In the genomic region with DNA sequence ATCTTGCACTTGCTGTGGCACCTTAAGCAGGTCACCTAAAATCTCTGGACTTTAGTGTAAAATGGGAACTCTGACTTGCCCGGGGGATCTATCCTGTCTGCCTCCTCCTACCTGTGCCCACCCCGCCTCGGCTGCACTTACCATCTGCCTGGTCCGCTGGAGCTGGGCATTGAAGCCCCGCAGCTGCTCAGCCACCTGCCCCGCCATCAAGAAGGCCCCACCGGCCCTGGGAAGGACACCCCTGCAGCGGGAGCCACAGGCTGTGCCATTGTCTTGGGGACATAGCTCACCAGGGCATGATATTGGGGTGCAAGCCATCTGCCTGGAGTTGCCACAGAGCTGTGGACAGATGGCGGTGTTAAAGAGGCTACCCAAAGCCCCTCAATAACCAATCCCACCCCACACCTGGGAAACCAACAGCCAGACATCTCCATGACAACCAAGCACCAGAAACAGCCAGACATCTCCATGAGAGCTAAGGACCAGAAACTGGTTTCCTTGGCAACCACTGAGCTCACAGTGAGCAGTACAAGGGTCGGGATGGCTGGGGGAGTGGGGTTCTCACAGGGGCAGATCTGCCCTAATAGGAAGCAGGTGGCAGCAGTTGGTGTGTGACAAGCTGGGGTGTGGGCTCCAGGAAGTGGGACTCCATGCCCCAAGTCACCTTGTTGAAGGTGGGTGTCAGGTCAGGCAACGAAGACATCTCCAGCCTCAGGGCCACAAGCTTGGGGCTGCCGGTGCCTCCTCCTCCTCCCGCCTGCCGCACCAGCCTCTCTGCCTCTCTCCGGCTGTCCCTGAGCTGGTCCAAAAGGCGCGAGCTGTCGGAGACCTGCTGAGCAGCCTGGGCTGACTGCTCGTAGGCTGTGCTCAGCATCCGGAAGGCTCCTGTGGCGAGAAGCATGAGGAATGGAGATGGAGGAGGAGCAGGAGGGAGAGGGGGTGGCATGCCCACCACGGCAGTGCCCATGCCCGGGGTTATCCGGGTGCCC, we compare ENCODE assay signal across 21 cellular contexts. TPM values are rescaled to one million over a fixed set of nuclear protein-coding genes. Genes with fewer than 3 reads are reported as not detected.
DNase-seq lines count a peak whose midpoint lies in the region; ATAC-seq and TF ChIP-seq lines count a peak whose summit lies in the region.
"Had no signal": no experiment of that assay in that cellular context is flagged by ENCODE, and none has a peak within 500 bp of the region (broad histone marks: within the 10 kb centered on the region; RNA-seq: fewer than 3 reads in every experiment).

No MANE protein-coding gene starts in this region.

- POLR2A ChIA-PET in SK-N-SH (lab: Yijun Ruan, JAX): no interaction called here
- POLR2A ChIA-PET in PC-3 (lab: Charles Lee; ENCODE audit: unreplicated experiment): no interaction called here
- POLR2A ChIA-PET in CD8-positive, alpha-beta T cell (lab: Charles Lee): no interaction called here

- H3K4me3 ChIP-seq in SK-N-SH (ENCODE audit: low read depth in 2 of 2, low read length in 1 of 2) (no peak overlapping the region), PC-3 (ENCODE audit: low read length) (no peak overlapping the region), dorsolateral prefrontal cortex (peak overlapping the region in 2 of 59 donors; percentile 5 to 19), gastrocnemius medialis (no peak overlapping the region)
- H3K4me3 ChIP-seq in CD8-positive, alpha-beta T cell (ENCODE audit: low read depth, low read length): no peak overlapping the region
- H3K4me3 ChIP-seq: GM12878 had no signal

- H3K27me3 Mint-ChIP-seq in CD8-positive, alpha-beta T cell (ENCODE audit: low read depth): peaks cover 2% of the 10 kb centered on the region
- H3K27me3 Mint-ChIP-seq: CD4-positive, alpha-beta memory T cell had no signal

- no peak overlapping the region for H2AFZ ChIP-seq in SK-N-SH (ENCODE audit: low read depth)
- no peak overlapping the region for H2AFZ ChIP-seq in PC-3 (ENCODE audit: low read length)

- no peaks in the 10 kb centered on the region for H3K79me2 ChIP-seq in SK-N-SH (ENCODE audit: insufficient read depth)
- no peaks in the 10 kb centered on the region; the same call in 1 of the 2 replicates for H3K79me2 ChIP-seq in PC-3 (ENCODE audit: low read length)

- H3K9me3 Mint-ChIP-seq in CD8-positive, alpha-beta T cell: no peaks in the 10 kb centered on the region
- H3K9me3 Mint-ChIP-seq: IgD-negative memory B cell had no signal

- H3K9me3 ChIP-seq in SK-N-SH (no peaks in the 10 kb centered on the region), PC-3 (ENCODE audit: low read length) (no peaks in the 10 kb centered on the region), gastrocnemius medialis (no peaks in the 10 kb centered on the region)
- H3K9me3 ChIP-seq in CD8-positive, alpha-beta T cell (ENCODE audit: low read length): no peaks in the 10 kb centered on the region
- H3K9me3 ChIP-seq: BE2C had no signal

- TSS peak; percentile 49 for BruUV-seq in PC-3 (replicated peaks; lab: Mats Ljungman, UMichigan)

- CTCF ChIA-PET in SK-N-SH (lab: Yijun Ruan, JAX): interaction anchor here (0.6 to 6.2 kb wide), 9 partner anchors 11 to 54 kb away, joined by 3 to 62 read pairs (median 4); no protein-coding TSS in a partner anchor
- CTCF ChIA-PET in PC-3 (lab: Charles Lee): interaction anchor here (1.2 kb wide), 1 partner anchor 32 kb away, joined by 3 read pairs; no protein-coding TSS in a partner anchor
- CTCF ChIA-PET in CD8-positive, alpha-beta T cell (lab: Charles Lee): interaction anchor here (1.2 to 2.2 kb wide), 3 partner anchors 27 to 70 kb away, joined by 3 to 7 read pairs (median 3); no protein-coding TSS in a partner anchor

- in situ Hi-C loops in gastrocnemius medialis (cut with MboI; ENCODE audit: low sequenced_read_pairs in 4 of 4): loop anchor here in 1 of 4 donors (10.0 kb wide), 1 partner anchor 58 kb away; no protein-coding TSS in a partner anchor

- H3K9ac ChIP-seq in SK-N-SH (no peak overlapping the region), PC-3 (ENCODE audit: low read length) (no peak overlapping the region)

- H3F3A ChIP-seq in SK-N-SH (replicated peaks; ENCODE audit: insufficient read depth): no peaks in the 10 kb centered on the region
- peaks cover 13% of the 10 kb centered on the region for H3F3A ChIP-seq in PC-3 (ENCODE audit: low read length, unreplicated experiment)

- no peak for TF ChIP-seq RAD21 in SK-N-SH (IDR thresholded peaks at IDR 0.05; ENCODE audit: low read length)

- H3K4me2 ChIP-seq in SK-N-SH: no peak overlapping the region
- no peak overlapping the region for H3K4me2 ChIP-seq in PC-3 (ENCODE audit: low read length)

- H3K9me2 ChIP-seq in SK-N-SH (no peaks in the 10 kb centered on the region), PC-3 (replicated peaks; ENCODE audit: low read length) (no peaks in the 10 kb centered on the region)

- no peak overlapping the region for H3K27ac Mint-ChIP-seq in CD8-positive, alpha-beta T cell
- H3K27ac Mint-ChIP-seq: CD4-positive, alpha-beta memory T cell; IgD-negative memory B cell had no signal

- H3K36me3 ChIP-seq in SK-N-SH (replicated peaks in 1 of 2; ENCODE audit: control insufficient read depth in 1 of 2, insufficient read depth in 2 of 2, low read length in 1 of 2) (no peaks in the 10 kb centered on the region), PC-3 (ENCODE audit: low read depth, low read length) (peaks cover 100% of the 10 kb centered on the region), gastrocnemius medialis (no peaks in the 10 kb centered on the region)
- no peaks in the 10 kb centered on the region for H3K36me3 ChIP-seq in CD8-positive, alpha-beta T cell (ENCODE audit: insufficient read depth, low read length)
- H3K36me3 ChIP-seq: BE2C had no signal

- H3K4me1 ChIP-seq in SK-N-SH (ENCODE audit: control insufficient read depth in 1 of 2, insufficient read depth in 2 of 2, low read depth in 1 of 2, low read length in 1 of 2) (peaks cover 20 to 36% of the 10 kb centered on the region in 2 experiments; a peak in 3 of 4 replicates), PC-3 (ENCODE audit: insufficient read depth, low read length) (no peaks in the 10 kb centered on the region), gastrocnemius medialis (peaks cover 72 to 82% of the 10 kb centered on the region in 2 donors)
- H3K4me1 ChIP-seq in CD8-positive, alpha-beta T cell (ENCODE audit: insufficient read depth, low read length): no peaks in the 10 kb centered on the region
- H3K4me1 ChIP-seq: BE2C had no signal

- no peaks in the 10 kb centered on the region for H4K20me1 ChIP-seq in SK-N-SH (ENCODE audit: insufficient read depth)
- peaks cover 61% of the 10 kb centered on the region for H4K20me1 ChIP-seq in PC-3 (ENCODE audit: low read length)

- no peak for TF ChIP-seq POLR2A in gastrocnemius medialis (IDR thresholded peaks at IDR 0.05)

- TF ChIP-seq EP300 in SK-N-SH (IDR thresholded peaks at IDR 0.05; ENCODE audit: borderline replicate concordance in 1 of 2, low read depth in 1 of 2, low read length in 1 of 2): no peak

- WGBS in SK-N-SH (ENCODE audit: low lambda C conversion rate): 91% methylated on average over 11 of the region's 24 CpGs

- intact Hi-C loops in PC-3 (cut with micrococcal nuclease) (no loop called here), dorsolateral prefrontal cortex (cut with DNase I) (no loop called here), gastrocnemius medialis (cut with DNase I; ENCODE audit: low total_unique reads) (no loop called here)
- intact Hi-C loops in CD8-positive, alpha-beta T cell (cut with DNase I, micrococcal nuclease): no loop called here

- H3K36me3 Mint-ChIP-seq in CD8-positive, alpha-beta T cell: no peaks in the 10 kb centered on the region
- H3K36me3 Mint-ChIP-seq: CD4-positive, alpha-beta memory T cell; IgD-negative memory B cell had no signal

- TF ChIP-seq CTCF in SK-N-SH (IDR thresholded peaks at IDR 0.05): no peak
- no peak for TF ChIP-seq CTCF in PC-3 (conservative IDR thresholded peaks at IDR 0.05; ENCODE audit: low read depth, low read length)
- no peak for TF ChIP-seq CTCF in dorsolateral prefrontal cortex (IDR thresholded peaks at IDR 0.05 in 54 of 56, conservative IDR thresholded peaks at IDR 0.05 in 2 of 56; ENCODE audit: low read depth in 1 of 56, partially characterized antibody in 56 of 56)
- TF ChIP-seq CTCF in gastrocnemius medialis (IDR thresholded peaks at IDR 0.05 in 4 of 5, conservative IDR thresholded peaks at IDR 0.05 in 1 of 5): no peak
- TF ChIP-seq CTCF in CD8-positive, alpha-beta T cell (IDR thresholded peaks at IDR 0.05): no peak

- peaks cover 12% of the 10 kb centered on the region for H3K4me1 Mint-ChIP-seq in CD8-positive, alpha-beta T cell (ENCODE audit: low read depth)

- H3K27me3 ChIP-seq in SK-N-SH (ENCODE audit: insufficient read depth) (no peaks in the 10 kb centered on the region), PC-3 (ENCODE audit: low read length) (no peaks in the 10 kb centered on the region), dorsolateral prefrontal cortex (no peaks in the 10 kb centered on the region), gastrocnemius medialis (no peaks in the 10 kb centered on the region)
- no peaks in the 10 kb centered on the region for H3K27me3 ChIP-seq in CD8-positive, alpha-beta T cell (ENCODE audit: insufficient read depth, low read length)
- H3K27me3 ChIP-seq: BE2C had no signal

- H3K27ac ChIP-seq in SK-N-SH (ENCODE audit: low read depth in 2 of 2, low read length in 1 of 2) (no peak overlapping the region), PC-3 (ENCODE audit: low read length) (no peak overlapping the region), dorsolateral prefrontal cortex (peak overlapping the region in 53 of 59 donors; percentile 2 to 86 (median 62)), gastrocnemius medialis (peak overlapping the region; percentile 83 to 94 (median 93))
- H3K27ac ChIP-seq in CD8-positive, alpha-beta T cell (ENCODE audit: low read depth, low read length): no peak overlapping the region

- no peak for ATAC-seq in SK-N-SH treated with all-trans-retinoic acid at 6 μM for 48 hours
- no peak for ATAC-seq in PC-3
- ATAC-seq in gastrocnemius medialis: no peak
- ATAC-seq in CD8-positive, alpha-beta T cell: no peak
- ATAC-seq: GM12878, T-helper 17 cell had no signal

- H3K4me3 Mint-ChIP-seq in CD8-positive, alpha-beta T cell: no peak overlapping the region
- H3K4me3 Mint-ChIP-seq: CD4-positive, alpha-beta memory T cell; IgD-negative memory B cell; T-helper 17 cell had no signal

- DNase-seq in SK-N-SH (peak; percentile 54), PC-3 (no peak), dorsolateral prefrontal cortex (peak in 1 of 10 donors; percentile 65), gastrocnemius medialis (peak in 1 of 2 donors; percentile 11), NCI-H2081 (lab: John Stamatoyannopoulos, UW) (no peak)
- DNase-seq in CD8-positive, alpha-beta T cell: no peak
- DNase-seq: BE2C; CD4-positive, alpha-beta memory T cell; DMS153; HCEC 1CT; MV-4-11; NCI-H1694; NCI-H2171; NCI-H526; NK-92 treated with Interleukin-12 subunit alpha and Interleukin-12 subunit beta, amount 100 ng/mL, for 24 hours; OCI-M1; T-helper 17 cell had no signal

RNA-seq across cellular contexts. Expression of a gene that starts 29.1 kb away (rescaled TPM):
- 14.1 and 18.0 TPM in 2 replicates for polyA plus RNA-seq in SK-N-SH (2012; rRNA removed)
- polyA plus RNA-seq in SK-N-SH (2012; cell fraction: cytosol; rRNA removed): 7.1 and 13.4 TPM in 2 replicates
- 24.8 and 31.3 TPM in 2 replicates for polyA plus RNA-seq in SK-N-SH (2012; cell fraction: nucleus; rRNA removed)
- total RNA-seq in PC-3 (2014; rRNA removed) (473 and 650 TPM in 2 replicates), dorsolateral prefrontal cortex (10 to 100 TPM in 24 of 120 experiments, 1 to 10 TPM in 96; 1.9 to 18.4 (median 7.0) TPM), gastrocnemius medialis (1 to 10 TPM in 1 of 4 donors, under 1 TPM in 3; 0.61 to 1.9 (median 0.72) TPM)
- not detected for total RNA-seq in CD8-positive, alpha-beta T cell
- polyA plus RNA-seq: IgD-negative memory B cell had no signal

RNA-seq across cellular contexts. Expression of a gene that starts 39.6 kb away (rescaled TPM):
- 15.1 and 18.5 TPM in 2 replicates for polyA plus RNA-seq in SK-N-SH (2012; rRNA removed)
- polyA plus RNA-seq in SK-N-SH (2012; cell fraction: cytosol; rRNA removed): 9.8 and 12.8 TPM in 2 replicates
- polyA plus RNA-seq in SK-N-SH (2012; cell fraction: nucleus; rRNA removed): 14.3 and 16.7 TPM in 2 replicates
- total RNA-seq in PC-3 (2014; rRNA removed): not detected in 2 replicates
- 100 to 1,000 TPM in 8 of 120 experiments, 10 to 100 TPM in 112; 18.6 to 116 (median 67.4) TPM for total RNA-seq in dorsolateral prefrontal cortex
- under 1 TPM in 1 of 4 donors, not detected in 3; 0.16 TPM for total RNA-seq in gastrocnemius medialis
- total RNA-seq in CD8-positive, alpha-beta T cell: not detected
- total RNA-seq: CD4-positive, alpha-beta memory T cell; GM12878; HT-29; T-helper 17 cell had no signal
- polyA plus RNA-seq: CD4-positive, alpha-beta memory T cell; IgD-negative memory B cell had no signal

RNA-seq across cellular contexts. Expression of a gene that starts 52.1 kb away (rescaled TPM):
- polyA plus RNA-seq in SK-N-SH (2012; rRNA removed): 32.5 and 43.2 TPM in 2 replicates
- polyA plus RNA-seq in SK-N-SH (2012; cell fraction: cytosol; rRNA removed): 34.0 and 38.5 TPM in 2 replicates
- polyA plus RNA-seq in SK-N-SH (2012; cell fraction: nucleus; rRNA removed): 12.1 and 24.4 TPM in 2 replicates
- total RNA-seq in PC-3 (2014; rRNA removed) (620 and 723 TPM in 2 replicates), dorsolateral prefrontal cortex (10 to 100 TPM in 9 of 120 experiments, 1 to 10 TPM in 103, under 1 TPM in 8; 0.54 to 40.5 (median 2.6) TPM), gastrocnemius medialis (1,000 to 10,000 TPM in 1 of 4 donors, 100 to 1,000 TPM in 1, 10 to 100 TPM in 2; 29.1 to 1,155 (median 83.4) TPM)
- 1 to 10 TPM; 1.4 to 1.5 TPM for total RNA-seq in CD8-positive, alpha-beta T cell

Comparison
In these comparisons a context has a peak if more than half of its experiments do, and no peak if none do; other contexts are left out.
1. H3K27ac ChIP-seq: peak in dorsolateral prefrontal cortex (53 of 59) and gastrocnemius medialis (4 of 4); none in SK-N-SH (0 of 2), PC-3 (single experiment) and CD8-positive, alpha-beta T cell (single experiment).
2. RNA of a gene that starts 29.1 kb away (total RNA-seq): 473 to 650 TPM in PC-3; 1.9 to 18.4 TPM in dorsolateral prefrontal cortex, 0.61 to 1.9 TPM in gastrocnemius medialis and not detected in CD8-positive, alpha-beta T cell; every median in the first group is over 10 times any median in the second.
3. RNA of a gene that starts 39.6 kb away (total RNA-seq): 18.6 to 116 TPM in dorsolateral prefrontal cortex; not detected in PC-3, 0.16 TPM in gastrocnemius medialis and not detected in CD8-positive, alpha-beta T cell; every median in the first group is over 10 times any median in the second.